ENCODE assay signal across 8 cellular contexts in the genomic region with DNA sequence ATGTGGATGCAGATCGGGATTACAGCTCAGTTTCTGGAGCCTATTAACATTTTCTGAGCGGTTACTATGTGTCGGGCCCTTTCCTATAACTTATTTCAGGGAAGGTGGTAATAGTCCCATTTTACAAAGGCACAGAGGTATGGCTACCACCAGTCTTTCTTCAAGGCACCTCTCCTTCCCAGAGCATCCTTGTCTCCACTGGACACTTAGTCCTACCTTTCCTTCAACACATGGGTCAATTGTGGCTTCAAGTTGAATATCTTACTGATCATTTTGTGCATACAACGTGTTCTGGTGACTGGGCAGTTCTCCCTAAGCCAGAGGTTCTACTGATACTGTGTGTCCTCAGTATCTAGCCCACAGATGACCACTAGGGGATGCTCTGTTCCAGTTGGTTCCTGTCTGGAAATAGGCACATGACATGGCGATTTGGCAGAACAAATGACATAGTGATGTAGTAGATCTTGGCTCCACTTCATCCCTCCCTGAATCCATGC.
DNase-seq lines count a peak whose midpoint lies in the region; ATAC-seq and TF ChIP-seq lines count a peak whose summit lies in the region.

No MANE protein-coding gene starts in this region.

- CTCF ChIA-PET in activated B cell treated with CpG ODN at 0.5 μM for 24 hours (lab: Charles Lee): interaction anchor here (0.8 to 3.7 kb wide), 5 partner anchors 10 to 290 kb away, joined by 3 to 10 read pairs (median 4); no protein-coding TSS in a partner anchor

- TF ChIP-seq CTCF in activated B cell treated with CpG ODN at 0.5 μM for 24 hours (IDR thresholded peaks at IDR 0.05): no peak

- DNase-seq in NCI-H2081 (lab: John Stamatoyannopoulos, UW) (peak; percentile 70 to 83), NCI-H2081 treated with DMSO at 0.1 percent for 48 hours (lab: John Stamatoyannopoulos, UW) (no peak), NCI-H226 (peak; percentile 69), activated B cell treated with CpG ODN at 0.5 μM for 24 hours (no peak), dermis blood vessel endothelial cell (peak; percentile 96), lung microvascular endothelial cell (ENCODE audit: low read depth in 2 of 2) (peak; percentile 92 to 95), superior temporal gyrus (ENCODE audit: extremely low spot score) (peak; percentile 62)

- intact Hi-C loops in activated B cell treated with CpG ODN at 0.5 μM for 24 hours (cut with micrococcal nuclease): loop anchor here (1.0 to 5.0 kb wide), 9 partner anchors 61 to 755 kb away; partner anchors contain the start of gene CMTM8

- H3K27ac Mint-ChIP-seq in activated B cell treated with CpG ODN at 0.5 μM for 24 hours: no peak overlapping the region

- H3K4me3 Mint-ChIP-seq in activated B cell treated with CpG ODN at 0.5 μM for 24 hours: no peak overlapping the region

- H3K27me3 Mint-ChIP-seq in activated B cell treated with CpG ODN at 0.5 μM for 24 hours: peaks cover 1% of the 10 kb centered on the region

- POLR2A ChIA-PET in activated B cell treated with CpG ODN at 0.5 μM for 24 hours (lab: Charles Lee): no interaction called here

- ATAC-seq in HG02870 (IDR thresholded peaks at IDR 0.05; ENCODE audit: unreplicated experiment) (peak; percentile 69), activated B cell treated with CpG ODN at 0.5 μM for 24 hours (ENCODE audit: low read depth) (peak; percentile 69)

- H3K9me3 Mint-ChIP-seq in activated B cell treated with CpG ODN at 0.5 μM for 24 hours: no peaks in the 10 kb centered on the region

- no peaks in the 10 kb centered on the region for H3K36me3 Mint-ChIP-seq in activated B cell treated with CpG ODN at 0.5 μM for 24 hours (ENCODE audit: low read depth)

- peaks cover 21% of the 10 kb centered on the region for H3K4me1 Mint-ChIP-seq in activated B cell treated with CpG ODN at 0.5 μM for 24 hours

Comparison
In these comparisons a context has a peak if more than half of its experiments do, and no peak if none do; other contexts are left out.
1. DNase-seq: peak in NCI-H2081 (2 of 2), NCI-H226 (single experiment), dermis blood vessel endothelial cell (single experiment), lung microvascular endothelial cell (2 of 2) and superior temporal gyrus (single experiment); none in NCI-H2081 treated with DMSO at 0.1 percent for 48 hours (single experiment) and activated B cell treated with CpG ODN at 0.5 μM for 24 hours (single experiment).